In the genomic region with DNA sequence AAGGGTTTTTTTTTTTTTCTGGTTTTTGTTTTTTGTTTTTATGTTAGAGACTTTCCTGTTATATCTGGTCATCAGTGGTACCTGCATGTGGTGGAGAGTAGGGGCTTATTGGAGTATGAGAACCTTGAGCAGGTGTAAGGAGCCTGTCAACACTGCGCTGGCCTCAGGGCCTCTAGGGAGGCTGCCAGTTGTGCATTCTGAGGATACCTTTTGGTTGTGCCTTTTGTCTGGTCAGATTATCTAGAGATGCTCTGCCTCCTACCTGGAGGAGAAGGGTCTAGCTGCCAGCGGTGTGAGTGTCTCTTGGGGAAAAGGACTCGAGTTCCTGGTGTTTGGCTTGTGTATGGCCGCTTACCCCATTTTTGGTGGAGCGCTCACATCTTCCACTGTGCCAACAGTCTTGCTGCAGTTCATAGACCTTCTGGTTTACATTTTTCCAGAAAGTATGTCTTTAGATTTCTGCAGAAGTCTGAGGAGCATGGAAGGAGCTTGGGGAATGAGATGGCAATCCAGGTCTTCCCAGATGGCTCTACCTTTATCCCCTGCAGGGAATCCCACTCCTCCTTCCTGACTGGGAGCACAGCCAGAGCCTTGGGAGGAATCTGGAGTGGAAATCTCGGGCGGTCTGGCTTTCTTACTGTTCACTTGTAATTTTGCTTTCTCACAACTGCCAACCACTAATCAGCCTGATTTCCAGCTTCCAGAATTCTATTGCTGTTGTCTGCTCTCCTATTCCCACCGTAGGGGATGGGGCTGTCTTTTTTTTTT, we compare ENCODE assay signal across 15 cellular contexts. TPM values are rescaled to one million over a fixed set of nuclear protein-coding genes. Genes with fewer than 3 reads are reported as not detected.
DNase-seq lines count a peak whose midpoint lies in the region; ATAC-seq and TF ChIP-seq lines count a peak whose summit lies in the region.
"Had no signal": no experiment of that assay in that cellular context is flagged by ENCODE, and none has a peak within 500 bp of the region (broad histone marks: within the 10 kb centered on the region; RNA-seq: fewer than 3 reads in every experiment).

No MANE protein-coding gene starts in this region.

- no peaks in the 10 kb centered on the region for H4K20me1 ChIP-seq in PC-9 (ENCODE audit: insufficient read depth)

- TF ChIP-seq POLR2A in ovary (IDR thresholded peaks at IDR 0.05), result no peak

- POLR2A ChIA-PET in activated CD4-positive, alpha-beta T cell treated with anti-CD3 and anti-CD28 coated beads for 36 hours (lab: Charles Lee), result interaction anchor here (2.3 kb wide), 1 partner anchor 13 kb away, joined by 18 read pairs; no protein-coding TSS in a partner anchor
- POLR2A ChIA-PET in PC-9 (lab: Charles Lee; ENCODE audit: unreplicated experiment), result interaction anchor here (0.6 kb wide), 1 partner anchor 40 kb away, joined by 3 read pairs; no protein-coding TSS in a partner anchor

- H3K9me3 Mint-ChIP-seq in activated CD4-positive, alpha-beta T cell treated with anti-CD3 and anti-CD28 coated beads for 36 hours (ENCODE audit: low read depth), result no peaks in the 10 kb centered on the region
- H3K9me3 Mint-ChIP-seq in osteocyte (ENCODE audit: unreplicated experiment), result peaks cover 6% of the 10 kb centered on the region

- H3K27ac Mint-ChIP-seq in activated CD4-positive, alpha-beta T cell treated with anti-CD3 and anti-CD28 coated beads for 36 hours, result peak overlapping the region; percentile 72
- H3K27ac Mint-ChIP-seq in osteocyte (ENCODE audit: unreplicated experiment), result peak overlapping the region; percentile 85

- no peak overlapping the region for H2AFZ ChIP-seq in PC-9
- H2AFZ ChIP-seq: neural progenitor cell had no signal

- intact Hi-C loops in activated CD4-positive, alpha-beta T cell treated with anti-CD3 and anti-CD28 coated beads for 36 hours (cut with DNase I, micrococcal nuclease), result loop anchor here (2.0 to 10.0 kb wide), 4 partner anchors 13 to 755 kb away; a partner anchor contains a TSS
- intact Hi-C loops in PC-9 (cut with micrococcal nuclease; ENCODE audit: unreplicated experiment) (loop anchor here (10.0 kb wide), 1 partner anchor 1865 kb away; no protein-coding TSS in a partner anchor), ovary (cut with DNase I) (no loop called here)

- H3K4me1 ChIP-seq in PC-9 (replicated peaks; ENCODE audit: insufficient read depth) (peaks cover 32% of the 10 kb centered on the region), ovary (ENCODE audit: insufficient read depth) (peaks cover 23% of the 10 kb centered on the region)
- H3K4me1 ChIP-seq: HAP-1, neural progenitor cell had no signal

- 67 to 73% (median 70%) methylated on average over 8 of the region's 8 CpGs for WGBS in ovary, 3 donors

- H3K4me3 Mint-ChIP-seq in activated CD4-positive, alpha-beta T cell treated with anti-CD3 and anti-CD28 coated beads for 36 hours, result peak overlapping the region; percentile 52
- no peak overlapping the region for H3K4me3 Mint-ChIP-seq in osteocyte (ENCODE audit: unreplicated experiment)
- H3K4me3 Mint-ChIP-seq: neural progenitor cell had no signal

- H3K79me2 ChIP-seq in PC-9 (ENCODE audit: low read depth), result peaks cover 28% of the 10 kb centered on the region

- TF ChIP-seq CTCF in PC-9 (conservative IDR thresholded peaks at IDR 0.05) (no peak), osteocyte (IDR thresholded peaks at IDR 0.05) (no peak), ovary (IDR thresholded peaks at IDR 0.05) (no peak)

- no TSS peak for BruUV-seq in PC-9 (replicated peaks; lab: Mats Ljungman, UMichigan)

- H3K36me3 ChIP-seq in PC-9 (ENCODE audit: low read depth) (peaks cover 38% of the 10 kb centered on the region), ovary (no peaks in the 10 kb centered on the region)
- H3K36me3 ChIP-seq: neural progenitor cell had no signal

- H3K27ac ChIP-seq in PC-9 (peak overlapping the region; percentile 85), caudate nucleus (ENCODE audit: low read depth, low read length) (peak overlapping the region; percentile 69), ovary (no peak overlapping the region)
- H3K27ac ChIP-seq: left ventricle myocardium inferior, neural progenitor cell had no signal

- H3K4me2 ChIP-seq in PC-9, result no peak overlapping the region
- H3K4me2 ChIP-seq: neural progenitor cell had no signal

- TF ChIP-seq EP300 in ovary (IDR thresholded peaks at IDR 0.05), result no peak

- H3K4me1 Mint-ChIP-seq in activated CD4-positive, alpha-beta T cell treated with anti-CD3 and anti-CD28 coated beads for 36 hours, result peaks cover 83% of the 10 kb centered on the region
- H3K4me1 Mint-ChIP-seq in osteocyte (ENCODE audit: unreplicated experiment), result peaks cover 46% of the 10 kb centered on the region

- peaks cover 69% of the 10 kb centered on the region for H3K36me3 Mint-ChIP-seq in activated CD4-positive, alpha-beta T cell treated with anti-CD3 and anti-CD28 coated beads for 36 hours (ENCODE audit: low read depth)
- peaks cover 14% of the 10 kb centered on the region for H3K36me3 Mint-ChIP-seq in osteocyte (ENCODE audit: unreplicated experiment)

- CTCF ChIA-PET in activated CD4-positive, alpha-beta T cell treated with anti-CD3 and anti-CD28 coated beads for 36 hours (lab: Charles Lee), result interaction anchor here (0.8 to 2.5 kb wide), 6 partner anchors 7 to 46 kb away, joined by 3 to 17 read pairs (median 6); no protein-coding TSS in a partner anchor
- CTCF ChIA-PET in PC-9 (lab: Charles Lee), result interaction anchor here (0.5 kb wide), 1 partner anchor 379 kb away, joined by 6 read pairs; no protein-coding TSS in a partner anchor

- no peaks in the 10 kb centered on the region for H3K27me3 Mint-ChIP-seq in activated CD4-positive, alpha-beta T cell treated with anti-CD3 and anti-CD28 coated beads for 36 hours
- no peaks in the 10 kb centered on the region for H3K27me3 Mint-ChIP-seq in osteocyte (ENCODE audit: unreplicated experiment)

- H3K9me2 ChIP-seq in PC-9 (ENCODE audit: insufficient read depth), result no peaks in the 10 kb centered on the region

- no peak for DNase-seq in activated CD4-positive, alpha-beta T cell treated with anti-CD3 and anti-CD28 coated beads for 36 hours
- no peak for DNase-seq in activated CD4-positive, alpha-beta T cell treated with anti-CD3 and anti-CD28 coated beads, Interleukin-2, amount 50 U/mL, for 4 hours
- DNase-seq in PC-9, result no peak
- no peak for DNase-seq in caudate nucleus (lab: John Stamatoyannopoulos, UW)
- no peak for DNase-seq in osteocyte (ENCODE audit: extremely low spot score, unreplicated experiment)
- no peak for DNase-seq in NCI-H510A (lab: John Stamatoyannopoulos, UW)
- DNase-seq in ovary, result no peak
- DNase-seq: 8988T, Caco-2, left ventricle myocardium inferior had no signal

- H3K27me3 ChIP-seq in PC-9 (ENCODE audit: insufficient read depth, low read depth) (no peaks in the 10 kb centered on the region), ovary (no peaks in the 10 kb centered on the region)
- H3K27me3 ChIP-seq: neural progenitor cell had no signal

- H3K4me3 ChIP-seq in PC-9 (no peak overlapping the region), ovary (no peak overlapping the region)
- H3K4me3 ChIP-seq: HAP-1, left ventricle myocardium inferior, neural progenitor cell, skin epidermis had no signal

- no peak for ATAC-seq in activated CD4-positive, alpha-beta T cell treated with anti-CD3 and anti-CD28 coated beads for 36 hours
- no peak for ATAC-seq in HG03469 (IDR thresholded peaks at IDR 0.05; ENCODE audit: unreplicated experiment)
- ATAC-seq: activated CD4-positive, CD25-positive, alpha-beta regulatory T cell treated with anti-CD3 and anti-CD28 coated beads, Interleukin-2, amount 50 U/mL, for 24 hours had no signal

- H3K9me3 ChIP-seq in PC-9 (ENCODE audit: insufficient read depth, low read depth) (no peaks in the 10 kb centered on the region), ovary (no peaks in the 10 kb centered on the region)
- H3K9me3 ChIP-seq: Caco-2, HAP-1, left ventricle myocardium inferior had no signal

- H3F3A ChIP-seq in PC-9 (ENCODE audit: insufficient read depth, low read depth), result peaks cover 41% of the 10 kb centered on the region

RNA-seq across cellular contexts. Expression of a gene that starts 49.9 kb away (rescaled TPM):
- 10 to 100 TPM; 79.0 to 92.8 TPM for total RNA-seq in activated CD4-positive, alpha-beta T cell treated with anti-CD3 and anti-CD28 coated beads for 36 hours
- total RNA-seq in PC-9 (2021), result 46.3 and 59.8 TPM in 2 replicates
- 28.7 and 29.1 TPM in 2 replicates for total RNA-seq in osteocyte
- total RNA-seq in ovary, result 10 to 100 TPM; 17.6 to 31.1 (median 26.6) TPM
- 10 to 100 TPM; 24.6 to 36.7 TPM for polyA plus RNA-seq in ovary

Comparison
In these comparisons a context has a peak if more than half of its experiments do, and no peak if none do; other contexts are left out.
1. H3K27ac ChIP-seq: peak in PC-9 (single experiment) and caudate nucleus (single experiment); none in ovary (0 of 2).
2. intact Hi-C loops: an anchor here in activated CD4-positive, alpha-beta T cell treated with anti-CD3 and anti-CD28 coated beads for 36 hours (2.0 to 10.0 kb wide) and PC-9 (10.0 kb wide); none called in ovary.